Comparison of ENCODE assay signal across 1 cellular context in genomic region chr20:7665311-7665863, GRCh38.
TF ChIP-seq lines count a peak whose summit lies in the region.

No MANE protein-coding gene starts in this region.

TF ChIP-seq in GM23338, 12 proteins besides CTCF, POLR2A, EP300 and RAD21 (continued from another document):
- no peak for TF ChIP-seq NANOG (IDR thresholded peaks at IDR 0.05; ENCODE audit: borderline replicate concordance)
- no peak for TF ChIP-seq EZH2phosphoT487 (IDR thresholded peaks at IDR 0.05; ENCODE audit: unreplicated experiment)
- no peak for TF ChIP-seq STAT1 (IDR thresholded peaks at IDR 0.05; ENCODE audit: unreplicated experiment)
- no peak for TF ChIP-seq CREB1 (CRISPR knock-in tag; IDR thresholded peaks at IDR 0.05; ENCODE audit: low read depth)
- TF ChIP-seq JUNB (IDR thresholded peaks at IDR 0.05; ENCODE audit: unreplicated experiment) = no peak
- TF ChIP-seq ZNF114 (CRISPR knock-in tag; IDR thresholded peaks at IDR 0.05) = no peak
- TF ChIP-seq POLR2AphosphoS5 (IDR thresholded peaks at IDR 0.05; ENCODE audit: low read depth) = no peak
- TF ChIP-seq REST (IDR thresholded peaks at IDR 0.05; ENCODE audit: unreplicated experiment) = no peak
- TF ChIP-seq EZH2 (IDR thresholded peaks at IDR 0.05; ENCODE audit: low read depth, unreplicated experiment) = no peak
- TF ChIP-seq ZNF331 (CRISPR knock-in tag; IDR thresholded peaks at IDR 0.05; ENCODE audit: low read depth) = no peak
- TF ChIP-seq ETS1 (IDR thresholded peaks at IDR 0.05) = no peak
TF ChIP-seq in GM23338: peak in this region for 0.
